ENCODE assay signal across 27 cellular contexts in genomic region chr20:57002066-57002570, GRCh38.
"Had no signal": no experiment of that assay in that cellular context is flagged by ENCODE, and none has a peak within 500 bp of the region (broad histone marks: within the 10 kb centered on the region; RNA-seq: fewer than 3 reads in every experiment).

No MANE protein-coding gene starts in this region.

- H3K36me3 ChIP-seq: cardiac muscle cell, SJCRH30, WERI-Rb-1 had no signal

- H3K4me1 ChIP-seq: SJCRH30 had no signal

- H3K27me3 ChIP-seq: cardiac muscle cell had no signal

- H3K4me3 ChIP-seq: cardiac muscle cell, SJCRH30, SK-N-MC had no signal

- DNase-seq: activated CD4-positive, alpha-beta memory T cell treated with anti-CD3 and anti-CD28 coated beads, Interleukin-2, amount 10 ng/mL, durations not matched to agents 7 days and 5 days; activated CD4-positive, alpha-beta T cell treated with anti-CD3 and anti-CD28 coated beads for 1 hour; activated CD4-positive, alpha-beta T cell treated with anti-CD3 and anti-CD28 coated beads for 48 hours; activated CD4-positive, CD25-positive, alpha-beta regulatory T cell; activated CD8-positive, alpha-beta memory T cell treated with anti-CD3 and anti-CD28 coated beads for 24 hours; activated CD8-positive, alpha-beta memory T cell treated with anti-CD3 and anti-CD28 coated beads, Interleukin-2, amount 10 ng/mL, durations not matched to agents 7 days and 5 days; activated CD8-positive, alpha-beta memory T cell treated with anti-CD3 and anti-CD28 coated beads, Interleukin-2, amount 50 U/mL, for 48 hours; activated naive CD4-positive, alpha-beta T cell; activated naive CD4-positive, alpha-beta T cell treated with anti-CD3 and anti-CD28 coated beads, Interleukin-2, amount 50 U/mL, for 16 hours; activated naive CD8-positive, alpha-beta T cell treated with anti-CD3 and anti-CD28 coated beads for 36 hours; activated T-cell treated with anti-CD3 and anti-CD28 coated beads, Interleukin-2, amount 50 U/mL, for 48 hours; amniotic stem cell; aorta; NCI-H1092 treated with DMSO at 0.1 percent for 48 hours; NCI-H146; NCI-H2029 treated with DMSO at 0.1 percent for 48 hours; NCI-H2107; NCI-H2171; NCI-H510A treated with DMSO at 0.1 percent for 48 hours; NCI-H82; SHP77; SJCRH30; T1000; WERI-Rb-1 had no signal

- ATAC-seq: activated CD8-positive, alpha-beta memory T cell treated with anti-CD3 and anti-CD28 coated beads, Interleukin-2, amount 10 ng/mL, durations not matched to agents 7 days and 5 days; Panc1 had no signal

- H3K27ac ChIP-seq: cardiac muscle cell, SJCRH30, SK-N-MC, WERI-Rb-1 had no signal
